In the genomic region with DNA sequence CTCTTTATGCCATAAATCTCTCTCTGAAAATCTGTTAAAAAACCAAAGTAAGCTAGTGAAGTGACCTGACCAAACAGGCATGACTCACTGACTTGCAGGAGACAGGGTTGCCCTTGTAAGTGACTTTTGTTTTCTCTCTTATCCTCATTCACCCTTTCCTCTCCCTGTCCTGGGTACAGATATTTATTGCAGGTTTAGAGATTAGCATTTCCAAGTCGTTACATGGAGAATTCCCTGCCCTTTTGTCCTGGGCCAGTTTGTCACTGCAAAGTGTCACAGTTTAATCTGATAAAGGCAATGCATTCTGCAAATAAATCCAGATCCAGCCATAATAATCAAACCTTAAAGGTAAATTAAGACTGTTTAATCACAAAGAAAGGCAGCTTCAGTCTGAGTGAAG, we compare ENCODE assay signal across 16 cellular contexts.
A peak's percentile ranks its signal among the peaks of the same experiment; 100 is the strongest.
DNase-seq lines count a peak whose midpoint lies in the region; ATAC-seq, FAIRE-seq and TF ChIP-seq lines count a peak whose summit lies in the region.
"Had no signal": no experiment of that assay in that cellular context is flagged by ENCODE, and none has a peak within 500 bp of the region (broad histone marks: within the 10 kb centered on the region; RNA-seq: fewer than 3 reads in every experiment).

No MANE protein-coding gene starts in this region.

- H3K27ac ChIP-seq in DND-41 (ENCODE audit: low read length) (0 out of 2 replicates have a peak overlapping the region, but pooled peaks have one; percentile 6), WERI-Rb-1 (peak overlapping the region; percentile 12; the same call in 1 of the 2 replicates), hepatocyte (no peak overlapping the region)

- TF ChIP-seq CTCF in DND-41 (IDR thresholded peaks at IDR 0.05; ENCODE audit: borderline replicate concordance, extremely low read depth, low read length, poor library complexity, severe bottlenecking) (no peak), WERI-Rb-1 (IDR thresholded peaks at IDR 0.05; ENCODE audit: low read depth, low read length) (no peak), hepatocyte (IDR thresholded peaks at IDR 0.05; ENCODE audit: poor library complexity) (no peak), GM10266 (IDR thresholded peaks at IDR 0.05; ENCODE audit: control insufficient read depth, insufficient read depth, low read depth, missing control alignments) (no peak)

- H3K27me3 ChIP-seq in DND-41 (ENCODE audit: insufficient read depth, low read length, poor library complexity): no peaks in the 10 kb centered on the region
- H3K27me3 ChIP-seq in WERI-Rb-1 (ENCODE audit: insufficient read depth, low read depth, severe bottlenecking): no peaks in the 10 kb centered on the region
- H3K27me3 ChIP-seq in hepatocyte: no peaks in the 10 kb centered on the region

- no peak; the same call in 2 of the 3 replicates for ATAC-seq in DND-41 (ENCODE audit: insufficient read depth, low read depth)

- 9% methylated on average over 1 of the region's 1 CpG for WGBS in hepatocyte (ENCODE audit: low lambda C conversion rate, missing lambda C conversion rate)

- no peak overlapping the region for H3K9ac ChIP-seq in DND-41 (ENCODE audit: low read depth, low read length)

- peak; percentile 27 for FAIRE-seq in urothelium cell line (lab: Jason Lieb, UNC)
- FAIRE-seq: A204.1 had no signal

- DNase-seq in DND-41 (no peak), WERI-Rb-1 (no peak), hepatocyte (ENCODE audit: low spot score) (peak; percentile 26), urothelium cell line (ENCODE audit: low spot score) (peak; percentile 66), NCI-H748 (lab: John Stamatoyannopoulos, UW; ENCODE audit: unreplicated experiment) (no peak), GM03348 (ENCODE audit: low spot score) (no peak), GM10266 (ENCODE audit: extremely low spot score) (no peak)
- DNase-seq: C1 segment of cervical spinal cord; CD4-positive, alpha-beta T cell; COR-L47; DMS53; GOT3; H9; IMR-90; KBM-7 had no signal

- H4K20me1 ChIP-seq in DND-41 (ENCODE audit: insufficient read depth, low read length) (no peaks in the 10 kb centered on the region), hepatocyte (ENCODE audit: insufficient read depth, poor library complexity, severe bottlenecking) (no peaks in the 10 kb centered on the region)

- H3K4me3 ChIP-seq in DND-41 (ENCODE audit: low read depth in 1 of 2, low read length in 2 of 2): no peak overlapping the region
- H3K4me3 ChIP-seq in WERI-Rb-1 (ENCODE audit: low read depth, low read length): no peak overlapping the region
- no peak overlapping the region for H3K4me3 ChIP-seq in hepatocyte

- H3K4me2 ChIP-seq in DND-41 (ENCODE audit: insufficient read depth, low read length): no peak overlapping the region
- no peak overlapping the region for H3K4me2 ChIP-seq in hepatocyte

- H3K79me2 ChIP-seq in DND-41 (ENCODE audit: insufficient read depth, low read length) (no peaks in the 10 kb centered on the region), hepatocyte (no peaks in the 10 kb centered on the region)

- H2AFZ ChIP-seq in DND-41 (ENCODE audit: low read depth, low read length) (0 out of 2 replicates have a peak overlapping the region, but pooled peaks have one; percentile 18), hepatocyte (no peak overlapping the region)

- H3K9me3 ChIP-seq in DND-41 (ENCODE audit: insufficient read depth, low read length, severe bottlenecking) (peaks cover 3% of the 10 kb centered on the region), WERI-Rb-1 (ENCODE audit: severe bottlenecking) (peaks cover 3% of the 10 kb centered on the region), hepatocyte (ENCODE audit: low read depth) (no peaks in the 10 kb centered on the region)

- H3K4me1 ChIP-seq in DND-41 (ENCODE audit: insufficient read depth, low read length) (peaks cover 37% of the 10 kb centered on the region), hepatocyte (ENCODE audit: insufficient read depth) (no peaks in the 10 kb centered on the region)

- no peaks in the 10 kb centered on the region for H3K9me2 ChIP-seq in hepatocyte (replicated peaks; ENCODE audit: insufficient read depth)

- no peaks in the 10 kb centered on the region for H3K36me3 ChIP-seq in DND-41 (ENCODE audit: insufficient read depth, low read length)
- no peaks in the 10 kb centered on the region for H3K36me3 ChIP-seq in WERI-Rb-1
- no peaks in the 10 kb centered on the region for H3K36me3 ChIP-seq in hepatocyte (replicated peaks; ENCODE audit: insufficient read depth, low read depth)

Comparison
In these comparisons a context has a peak if more than half of its experiments do, and no peak if none do; other contexts are left out.
1. DNase-seq: peak in hepatocyte (single experiment) and urothelium cell line (single experiment); none in DND-41 (single experiment), WERI-Rb-1 (single experiment), NCI-H748 (single experiment), GM03348 (single experiment) and GM10266 (single experiment).